Comparison of ENCODE assay signal across 8 cellular contexts in genomic region chr21:29342394-29342957, GRCh38. TPM values are rescaled to one million over a fixed set of nuclear protein-coding genes. Genes with fewer than 3 reads are reported as not detected.
DNase-seq lines count a peak whose midpoint lies in the region; ATAC-seq and TF ChIP-seq lines count a peak whose summit lies in the region.

No MANE protein-coding gene starts in this region.

- no peaks in the 10 kb centered on the region for H3K27me3 ChIP-seq in HAP-1 (ENCODE audit: low read depth)
- no peaks in the 10 kb centered on the region for H3K27me3 ChIP-seq in Karpas-422 (ENCODE audit: low read length)

- no peaks in the 10 kb centered on the region for H3K27me3 Mint-ChIP-seq in activated T-cell treated with anti-CD3 and anti-CD28 coated beads, Interleukin-2, amount 50 U/mL, for 4 hours (ENCODE audit: low read depth)

- in situ Hi-C loops in GM13976 (cut with MboI; ENCODE audit: low sequenced_read_pairs, unreplicated experiment): no loop called here
- in situ Hi-C loops in HAP-1 (cut with MboI; ENCODE audit: low sequenced_read_pairs): no loop called here

- H3K36me3 Mint-ChIP-seq in activated T-cell treated with anti-CD3 and anti-CD28 coated beads, Interleukin-2, amount 50 U/mL, for 4 hours (ENCODE audit: insufficient read depth): peaks cover 20% of the 10 kb centered on the region

- H4K20me1 ChIP-seq in Karpas-422 (ENCODE audit: insufficient read depth, low read depth, low read length): no peaks in the 10 kb centered on the region

- H3K27ac ChIP-seq in Karpas-422 (ENCODE audit: low read length): no peak overlapping the region

- TF ChIP-seq CTCF in GM13976 (IDR thresholded peaks at IDR 0.05; ENCODE audit: borderline replicate concordance, control extremely low read depth, extremely low read depth, insufficient read depth, missing control alignments): no peak

- H3K4me1 Mint-ChIP-seq in activated T-cell treated with anti-CD3 and anti-CD28 coated beads, Interleukin-2, amount 50 U/mL, for 4 hours (ENCODE audit: low read depth): peaks cover 36% of the 10 kb centered on the region

- 0 out of 2 replicates have a peak, but pooled peaks cover 3% of the 10 kb centered on the region for H3K36me3 ChIP-seq in HAP-1 (replicated peaks)
- H3K36me3 ChIP-seq in Karpas-422 (ENCODE audit: insufficient read depth, low read length): peaks cover 4% of the 10 kb centered on the region; the same call in 1 of the 2 replicates

- no peaks in the 10 kb centered on the region for H3K9me2 ChIP-seq in Karpas-422 (replicated peaks; ENCODE audit: insufficient read depth, low read length)

- no peak overlapping the region for H2AFZ ChIP-seq in Karpas-422 (ENCODE audit: low read length)

- H3K4me1 ChIP-seq in HAP-1 (no peaks in the 10 kb centered on the region), Karpas-422 (ENCODE audit: low read length) (peaks cover 17% of the 10 kb centered on the region)

- peaks cover 80% of the 10 kb centered on the region for H3K79me2 ChIP-seq in Karpas-422 (ENCODE audit: low read length)

- H3K4me3 Mint-ChIP-seq in activated T-cell treated with anti-CD3 and anti-CD28 coated beads, Interleukin-2, amount 50 U/mL, for 4 hours: peak overlapping the region; percentile 38

- DNase-seq in GM13976 (ENCODE audit: low spot score): peak; percentile 55
- no peak for DNase-seq in activated T-cell treated with anti-CD3 and anti-CD28 coated beads, Interleukin-2, amount 50 U/mL, for 4 hours
- DNase-seq in left cardiac atrium: peak; percentile 79
- peak; percentile 12 to 36 for DNase-seq in stimulated activated CD4-positive, alpha-beta T cell treated with anti-CD3 and anti-CD28 coated beads, Interleukin-4, amount 100 ng/mL, for 4 hours
- no peak for DNase-seq in HAP-1 (ENCODE audit: low spot score in 2 of 2)
- no peak for DNase-seq in Karpas-422
- DNase-seq in DMS153 (lab: John Stamatoyannopoulos, UW): no peak

- H3K9ac ChIP-seq in Karpas-422 (ENCODE audit: low read length): no peak overlapping the region

- H3K4me2 ChIP-seq in Karpas-422 (ENCODE audit: low read depth, low read length, poor library complexity, severe bottlenecking): no peak overlapping the region

- intact Hi-C loops in left cardiac atrium (cut with DNase I): no loop called here

- no peaks in the 10 kb centered on the region for H3K9me3 Mint-ChIP-seq in activated T-cell treated with anti-CD3 and anti-CD28 coated beads, Interleukin-2, amount 50 U/mL, for 4 hours

- H3K9me3 ChIP-seq in HAP-1: no peaks in the 10 kb centered on the region
- H3K9me3 ChIP-seq in Karpas-422 (ENCODE audit: low read length): no peaks in the 10 kb centered on the region

- ATAC-seq in HG03159 (IDR thresholded peaks at IDR 0.05; ENCODE audit: unreplicated experiment) (peak; percentile 57), left cardiac atrium (peak; percentile 91 to 95)
- peak; percentile 89 to 97 for ATAC-seq in activated T-cell treated with anti-CD3 and anti-CD28 coated beads, Interleukin-2, amount 50 U/mL, for 4 hours

- H3K4me3 ChIP-seq in HAP-1: no peak overlapping the region
- H3K4me3 ChIP-seq in Karpas-422 (ENCODE audit: low read length): no peak overlapping the region

RNA-seq across cellular contexts. Expression of gene BACH1, which starts 43.8 kb away (rescaled TPM):
- 10 to 100 TPM; 20.8 to 31.0 (median 23.8) TPM for total RNA-seq in activated T-cell treated with anti-CD3 and anti-CD28 coated beads, Interleukin-2, amount 50 U/mL, for 4 hours
- total RNA-seq in left cardiac atrium: 10 to 100 TPM; 35.3 to 59.3 TPM
- total RNA-seq in Karpas-422 (2014; rRNA removed; shearing (Covaris generic); ENCODE audit: low replicate concordance): 30.7 and 42.0 TPM in 2 replicates

Comparison
In these comparisons a context has a peak if more than half of its experiments do, and no peak if none do; other contexts are left out.
1. DNase-seq: peak in GM13976 (single experiment), left cardiac atrium (single experiment) and stimulated activated CD4-positive, alpha-beta T cell treated with anti-CD3 and anti-CD28 coated beads, Interleukin-4, amount 100 ng/mL, for 4 hours (2 of 2); none in activated T-cell treated with anti-CD3 and anti-CD28 coated beads, Interleukin-2, amount 50 U/mL, for 4 hours (single experiment), HAP-1 (0 of 2), Karpas-422 (single experiment) and DMS153 (single experiment).
2. Peak in every context shown above with its lines, with median percentiles within 50 percentile points of each other: ATAC-seq.